ENCODE assay signal across 8 cellular contexts in genomic region chr6:154675602-154676088, GRCh38. TPM values are rescaled to one million over a fixed set of nuclear protein-coding genes. Genes with fewer than 3 reads are reported as not detected.
DNase-seq lines count a peak whose midpoint lies in the region; ATAC-seq and TF ChIP-seq lines count a peak whose summit lies in the region.

No MANE protein-coding gene starts in this region.

- no TSS peak for BruUV-seq in Panc1 (replicated peaks; lab: Mats Ljungman, UMichigan)

- H3K27me3 ChIP-seq in H7 (ENCODE audit: control insufficient read depth, insufficient read depth, low read length) (no peaks in the 10 kb centered on the region), Panc1 (ENCODE audit: control insufficient read depth, insufficient read depth, low read length) (no peaks in the 10 kb centered on the region)

- no peak overlapping the region for H3K4me3 Mint-ChIP-seq in nephron progenitor cell

- no peak overlapping the region for H3K27ac Mint-ChIP-seq in nephron progenitor cell

- H3K36me3 ChIP-seq in H7 (replicated peaks; ENCODE audit: control insufficient read depth, insufficient read depth, low read length) (no peaks in the 10 kb centered on the region), Panc1 (ENCODE audit: control insufficient read depth, insufficient read depth, low read length) (no peaks in the 10 kb centered on the region)

- CTCF ChIA-PET in Panc1 (lab: Charles Lee), result interaction anchor here (0.5 to 1.5 kb wide), 9 partner anchors 9 to 573 kb away, joined by 3 to 9 read pairs (median 5); no protein-coding TSS in a partner anchor

- in situ Hi-C loops in Panc1 (cut with HindIII; ENCODE audit: low pct_unique_long_range_greater_than_20kb, low sequenced_read_pairs), result no loop called here

- no peak overlapping the region for H3K4me3 ChIP-seq in H7 (ENCODE audit: insufficient read depth, low read depth, low read length)
- H3K4me3 ChIP-seq in LNCaP clone FGC (ENCODE audit: low read depth, low read length), result no peak overlapping the region
- H3K4me3 ChIP-seq in Panc1 (ENCODE audit: low read depth in 2 of 2, low read length in 2 of 2), result no peak overlapping the region

- no peaks in the 10 kb centered on the region for H3K9me3 Mint-ChIP-seq in nephron progenitor cell

- peaks cover 2% of the 10 kb centered on the region for H3K27me3 Mint-ChIP-seq in nephron progenitor cell (ENCODE audit: low read depth, poor library complexity)

- H3K36me3 Mint-ChIP-seq in nephron progenitor cell (ENCODE audit: low read depth), result no peaks in the 10 kb centered on the region

- H3K9me3 ChIP-seq in Panc1 (ENCODE audit: control insufficient read depth, insufficient read depth, low read depth, low read length), result no peaks in the 10 kb centered on the region

- DNase-seq in GDM1 (lab: John Stamatoyannopoulos, UW), result peak; percentile 89
- DNase-seq in H7, result peak; percentile 82
- peak; percentile 89 for DNase-seq in LNCaP clone FGC (ENCODE audit: low read depth)
- DNase-seq in Panc1 (ENCODE audit: low read depth, low spot score), result peak; percentile 98
- peak; percentile 81 for DNase-seq in activated T-cell treated with anti-CD3 and anti-CD28 coated beads, Interleukin-2, amount 50 U/mL, for 1 hour
- DNase-seq in fibroblast of gingiva (ENCODE audit: low read depth), result peak; percentile 93
- peak; percentile 78 for DNase-seq in nephron progenitor cell
- DNase-seq in stimulated activated naive CD8-positive, alpha-beta T cell treated with anti-CD3 and anti-CD28 coated beads, Interleukin-15, Interleukin-2, amounts not matched to agents 100 U/mL and 50 U/mL, for 24 hours, result peak; percentile 86

- H3K4me1 Mint-ChIP-seq in nephron progenitor cell, result peaks cover 5% of the 10 kb centered on the region

- intact Hi-C loops in Panc1 (cut with micrococcal nuclease; ENCODE audit: unreplicated experiment), result loop anchor here (1.0 to 10.0 kb wide), 5 partner anchors 57 to 521 kb away; partner anchors contain the start of gene SCAF8

- no peak overlapping the region for H3K27ac ChIP-seq in Panc1 (ENCODE audit: low read length)

- H3K4me1 ChIP-seq in Panc1 (ENCODE audit: control insufficient read depth, insufficient read depth, low read length), result no peaks in the 10 kb centered on the region

- TF ChIP-seq CTCF in LNCaP clone FGC (IDR thresholded peaks at IDR 0.05; ENCODE audit: control insufficient read depth, extremely low read depth, insufficient read depth) (peak; percentile 99), Panc1 (IDR thresholded peaks at IDR 0.05) (peak; percentile 99), nephron progenitor cell (IDR thresholded peaks at IDR 0.05) (peak; percentile 100)

- POLR2A ChIA-PET in Panc1 (lab: Charles Lee), result interaction anchor here (0.6 kb wide), 1 partner anchor 127 kb away, joined by 3 read pairs; no protein-coding TSS in a partner anchor

- peak; percentile 99 for ATAC-seq in Panc1
- ATAC-seq in stimulated activated naive CD8-positive, alpha-beta T cell treated with anti-CD3 and anti-CD28 coated beads, Interleukin-15, Interleukin-2, amounts not matched to agents 100 U/mL and 50 U/mL, for 24 hours, result peak; percentile 99

RNA-seq across cellular contexts. Expression of gene SCAF8, which starts 57.6 kb away (rescaled TPM):
- total RNA-seq in H7 (2014; rRNA removed; shearing (Covaris generic)), result 21.3 and 26.5 TPM in 2 replicates
- total RNA-seq in Panc1 (2021; ENCODE audit: unreplicated experiment), result 38.9 TPM
- 15.2 TPM for polyA plus RNA-seq in Panc1 (2012; ENCODE audit: insufficient read length)
